6 cellular contexts compared by ENCODE assay signal in the genomic region with DNA sequence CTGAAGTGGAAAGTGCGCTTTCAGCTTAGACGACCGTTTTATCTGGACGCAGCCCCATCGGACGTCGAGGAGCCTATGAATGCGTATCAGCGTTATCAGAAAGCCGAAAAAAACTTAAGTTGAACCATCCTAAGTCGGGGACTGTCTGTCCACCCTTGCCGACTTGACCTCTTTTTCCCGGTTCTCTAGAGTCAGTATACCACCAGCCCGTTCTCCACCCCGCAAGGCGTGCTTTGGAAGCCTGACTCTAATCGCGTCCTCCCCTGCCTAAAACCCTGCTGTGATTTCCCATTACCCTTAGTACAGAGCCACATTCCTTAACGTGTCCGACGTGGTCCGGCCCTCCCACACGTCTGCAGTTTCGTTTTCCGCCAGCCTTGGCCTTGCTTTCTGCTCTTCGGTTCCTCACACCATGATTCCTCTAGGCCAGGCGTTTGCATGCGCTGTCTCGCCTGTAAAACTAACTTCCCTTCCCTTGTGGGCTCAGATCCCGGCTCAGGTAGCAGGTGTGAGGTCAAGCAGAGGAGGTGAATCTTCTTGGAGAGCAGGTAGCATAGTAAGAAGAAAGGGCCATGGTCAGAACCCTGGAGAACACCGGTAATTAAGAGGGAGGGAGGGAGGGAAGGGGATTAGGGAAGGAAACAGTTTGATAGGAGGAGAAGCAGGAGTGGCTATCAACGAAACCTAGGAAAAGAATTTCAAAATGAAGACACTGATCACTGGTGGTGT. TPM values are rescaled to one million over a fixed set of nuclear protein-coding genes. Genes with fewer than 3 reads are reported as not detected.
DNase-seq lines count a peak whose midpoint lies in the region; ATAC-seq and TF ChIP-seq lines count a peak whose summit lies in the region.

No MANE protein-coding gene starts in this region.

- H3K27ac Mint-ChIP-seq in activated CD8-positive, alpha-beta T cell treated with anti-CD3 and anti-CD28 coated beads for 36 hours: peak overlapping the region; percentile 89

- no peaks in the 10 kb centered on the region for H3K27me3 ChIP-seq in right lobe of liver

- H3K4me3 ChIP-seq in right lobe of liver: peak overlapping the region; percentile 84 to 94 (median 87)

- POLR2A ChIA-PET in activated CD8-positive, alpha-beta T cell treated with anti-CD3 and anti-CD28 coated beads for 36 hours (lab: Charles Lee): interaction anchor here (0.7 to 1.4 kb wide), 4 partner anchors 15 to 159 kb away, joined by 3 read pairs; a partner anchor contains a TSS

- DNase-seq in activated effector memory CD4-positive, alpha-beta T cell treated with anti-CD3 and anti-CD28 coated beads, Interleukin-2, amount 50 U/mL, for 16 hours: peak; percentile 64
- DNase-seq in activated effector memory CD4-positive, alpha-beta T cell treated with Interleukin-2 at 50 U/mL for 16 hours: no peak
- DNase-seq in activated CD8-positive, alpha-beta T cell treated with anti-CD3 and anti-CD28 coated beads for 36 hours: peak; percentile 42
- peak in 2 of 3 donors; percentile 44 to 47 for DNase-seq in right lobe of liver
- DNase-seq in NK-92 (lab: John Stamatoyannopoulos, UW; ENCODE audit: unreplicated experiment): no peak
- DNase-seq in NCI-H2107 treated with DMSO at 0.1 percent for 48 hours (lab: John Stamatoyannopoulos, UW; ENCODE audit: unreplicated experiment): no peak

- no peaks in the 10 kb centered on the region for H3K9me3 ChIP-seq in right lobe of liver

- peaks cover 11% of the 10 kb centered on the region for H3K27me3 Mint-ChIP-seq in activated CD8-positive, alpha-beta T cell treated with anti-CD3 and anti-CD28 coated beads for 36 hours

- no peak for TF ChIP-seq POLR2A in right lobe of liver (IDR thresholded peaks at IDR 0.05)

- no peak for ATAC-seq in activated CD8-positive, alpha-beta T cell treated with anti-CD3 and anti-CD28 coated beads for 36 hours
- peak in 2 of 4 donors; percentile 6 to 45 for ATAC-seq in right lobe of liver

- H3K4me1 ChIP-seq in right lobe of liver: peaks cover 0 to 9% (median 0%) of the 10 kb centered on the region in 4 donors

- peaks cover 22% of the 10 kb centered on the region for H3K36me3 Mint-ChIP-seq in activated CD8-positive, alpha-beta T cell treated with anti-CD3 and anti-CD28 coated beads for 36 hours (ENCODE audit: low read depth)

- no peak for TF ChIP-seq CTCF in activated CD8-positive, alpha-beta T cell treated with anti-CD3 and anti-CD28 coated beads for 36 hours (IDR thresholded peaks at IDR 0.05)
- no peak for TF ChIP-seq CTCF in right lobe of liver (IDR thresholded peaks at IDR 0.05)

- intact Hi-C loops in activated CD8-positive, alpha-beta T cell treated with anti-CD3 and anti-CD28 coated beads for 36 hours (cut with micrococcal nuclease): loop anchor here (5.0 to 10.0 kb wide), 2 partner anchors 157 to 195 kb away; a partner anchor contains a TSS
- intact Hi-C loops in right lobe of liver (cut with DNase I): loop anchor here (5.0 to 10.0 kb wide), 2 partner anchors 95 to 207 kb away; a partner anchor contains a TSS

- H3K9me3 Mint-ChIP-seq in activated CD8-positive, alpha-beta T cell treated with anti-CD3 and anti-CD28 coated beads for 36 hours: no peaks in the 10 kb centered on the region

- CTCF ChIA-PET in activated CD8-positive, alpha-beta T cell treated with anti-CD3 and anti-CD28 coated beads for 36 hours (lab: Charles Lee): interaction anchor here (0.6 to 2.6 kb wide), 6 partner anchors 21 to 333 kb away, joined by 3 to 13 read pairs (median 3); a partner anchor contains a TSS

- H3K4me3 Mint-ChIP-seq in activated CD8-positive, alpha-beta T cell treated with anti-CD3 and anti-CD28 coated beads for 36 hours: peak overlapping the region; percentile 90

- WGBS in right lobe of liver (ENCODE audit: insufficient coverage, low coverage, low lambda C conversion rate, missing lambda C conversion rate): 7% methylated on average over 30 of the region's 32 CpGs

- H3K4me1 Mint-ChIP-seq in activated CD8-positive, alpha-beta T cell treated with anti-CD3 and anti-CD28 coated beads for 36 hours (ENCODE audit: low read depth): peaks cover 10% of the 10 kb centered on the region

- H3K36me3 ChIP-seq in right lobe of liver: peaks cover 0 to 35% (median 7%) of the 10 kb centered on the region in 4 donors

- peak overlapping the region; percentile 69 to 81 (median 79) for H3K27ac ChIP-seq in right lobe of liver

RNA-seq across cellular contexts. Expression of a gene that starts 0.9 kb away (rescaled TPM):
- total RNA-seq in activated CD8-positive, alpha-beta T cell treated with anti-CD3 and anti-CD28 coated beads for 36 hours: 10 to 100 TPM; 52.7 to 54.9 TPM
- 10 to 100 TPM in 3 of 6 experiments, 1 to 10 TPM in 3; 9.1 to 30.7 (median 14.9) TPM for total RNA-seq in right lobe of liver

RNA-seq across cellular contexts. Expression of a gene that starts 5.7 kb away (rescaled TPM):
- under 1 TPM; 0.20 to 0.34 TPM for total RNA-seq in activated CD8-positive, alpha-beta T cell treated with anti-CD3 and anti-CD28 coated beads for 36 hours
- total RNA-seq in right lobe of liver: not detected

RNA-seq across cellular contexts. Expression of a gene that starts 35.5 kb away (rescaled TPM):
- total RNA-seq in activated CD8-positive, alpha-beta T cell treated with anti-CD3 and anti-CD28 coated beads for 36 hours: under 1 TPM; 0.83 to 0.85 TPM
- under 1 TPM; 0.18 to 0.74 (median 0.52) TPM for total RNA-seq in right lobe of liver

RNA-seq across cellular contexts. Expression of a gene that starts 59.7 kb away (rescaled TPM):
- 10 to 100 TPM; 47.9 to 48.4 TPM for total RNA-seq in activated CD8-positive, alpha-beta T cell treated with anti-CD3 and anti-CD28 coated beads for 36 hours
- 10 to 100 TPM; 26.0 to 52.4 (median 30.9) TPM for total RNA-seq in right lobe of liver

Comparison
In these comparisons a context has a peak if more than half of its experiments do, and no peak if none do; other contexts are left out.
1. DNase-seq: peak in activated effector memory CD4-positive, alpha-beta T cell treated with anti-CD3 and anti-CD28 coated beads, Interleukin-2, amount 50 U/mL, for 16 hours (single experiment), activated CD8-positive, alpha-beta T cell treated with anti-CD3 and anti-CD28 coated beads for 36 hours (single experiment) and right lobe of liver (2 of 3); none in activated effector memory CD4-positive, alpha-beta T cell treated with Interleukin-2 at 50 U/mL for 16 hours (single experiment), NK-92 (single experiment) and NCI-H2107 treated with DMSO at 0.1 percent for 48 hours (single experiment).